9 cellular contexts compared by ENCODE assay signal in genomic region chr10:25163464-25163863, GRCh38. TPM values are rescaled to one million over a fixed set of nuclear protein-coding genes. Genes with fewer than 3 reads are reported as not detected.
"Had no signal": no experiment of that assay in that cellular context is flagged by ENCODE, and none has a peak within 500 bp of the region (broad histone marks: within the 10 kb centered on the region; RNA-seq: fewer than 3 reads in every experiment).

No MANE protein-coding gene starts in this region.

RNA-seq across cellular contexts. Expression of gene GPR158, which starts 11.3 kb away (rescaled TPM):
- total RNA-seq: dermis blood vessel endothelial cell, endothelial cell of umbilical vein, epithelial cell of proximal tubule, esophagus mucosa, esophagus squamous epithelium, foreskin keratinocyte, glomerular endothelial cell had no signal
- polyA plus RNA-seq: endothelial cell of umbilical vein, fibroblast of lung, foreskin keratinocyte, heart left ventricle had no signal
